Comparison of ENCODE assay signal across 11 cellular contexts in the genomic region with DNA sequence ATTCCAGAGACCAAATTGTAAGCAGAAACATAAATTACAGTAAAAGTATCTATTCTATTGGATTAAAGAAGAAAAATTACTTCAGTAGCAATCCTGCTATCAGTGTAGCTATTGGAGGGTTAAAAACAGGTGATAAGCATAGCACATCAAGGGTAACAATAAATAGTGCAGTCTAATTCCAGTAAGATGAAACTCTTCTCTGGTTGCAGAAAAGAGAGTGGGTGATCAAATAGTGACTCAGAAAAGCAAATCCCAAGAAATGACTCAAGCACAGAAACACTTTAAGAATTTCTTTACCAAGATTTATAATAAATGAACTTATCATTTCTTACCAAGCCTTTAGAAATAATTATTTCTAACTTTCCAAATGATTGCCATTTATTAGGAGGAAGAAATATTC.
DNase-seq lines count a peak whose midpoint lies in the region; TF ChIP-seq lines count a peak whose summit lies in the region.
"Had no signal": no experiment of that assay in that cellular context is flagged by ENCODE, and none has a peak within 500 bp of the region (broad histone marks: within the 10 kb centered on the region; RNA-seq: fewer than 3 reads in every experiment).

No MANE protein-coding gene starts in this region.

- H3K4me3 Mint-ChIP-seq in activated CD4-positive, alpha-beta memory T cell treated with anti-CD3 and anti-CD28 coated beads for 36 hours = no peak overlapping the region
- H3K4me3 Mint-ChIP-seq in neural progenitor cell = no peak overlapping the region

- no peak overlapping the region for H3K27ac Mint-ChIP-seq in activated CD4-positive, alpha-beta memory T cell treated with anti-CD3 and anti-CD28 coated beads for 36 hours
- H3K27ac Mint-ChIP-seq in neural progenitor cell = no peak overlapping the region

- H3K27me3 ChIP-seq in osteoblast (ENCODE audit: insufficient read depth, low read length) (no peaks in the 10 kb centered on the region), neural progenitor cell (no peaks in the 10 kb centered on the region)

- H3K4me2 ChIP-seq in osteoblast (ENCODE audit: insufficient read depth, low read length) (peak overlapping the region; percentile 72), neural progenitor cell (no peak overlapping the region)

- H4K20me1 ChIP-seq in osteoblast (ENCODE audit: insufficient read depth, low read length) = peaks cover 82% of the 10 kb centered on the region
- no peaks in the 10 kb centered on the region for H4K20me1 ChIP-seq in neural progenitor cell (ENCODE audit: low read depth)

- CTCF ChIA-PET in activated CD4-positive, alpha-beta memory T cell treated with anti-CD3 and anti-CD28 coated beads for 36 hours (lab: Charles Lee) = interaction anchor here (1.5 kb wide), 1 partner anchor 11 kb away, joined by 4 read pairs; no protein-coding TSS in a partner anchor

- TF ChIP-seq CTCF in epithelial cell of esophagus (IDR thresholded peaks at IDR 0.05; ENCODE audit: insufficient read depth, low read depth, low read length, missing control alignments) (no peak), osteoblast (IDR thresholded peaks at IDR 0.05; ENCODE audit: extremely low read depth, low read depth, low read length) (no peak), neural progenitor cell (IDR thresholded peaks at IDR 0.05) (no peak)

- no peak overlapping the region for H3K9ac ChIP-seq in neural progenitor cell

- H3K9me3 ChIP-seq in osteoblast (ENCODE audit: low read depth, low read length) (no peaks in the 10 kb centered on the region), neural progenitor cell (ENCODE audit: low read depth) (no peaks in the 10 kb centered on the region)

- no peaks in the 10 kb centered on the region for H3F3A ChIP-seq in neural progenitor cell (ENCODE audit: low read depth)

- POLR2A ChIA-PET in activated CD4-positive, alpha-beta memory T cell treated with anti-CD3 and anti-CD28 coated beads for 36 hours (lab: Charles Lee) = no interaction called here

- H3K4me3 ChIP-seq in epithelial cell of esophagus (ENCODE audit: low read length) (no peak overlapping the region), osteoblast (ENCODE audit: insufficient read depth, low read length) (no peak overlapping the region), neural progenitor cell (no peak overlapping the region)

- H3K36me3 Mint-ChIP-seq in activated CD4-positive, alpha-beta memory T cell treated with anti-CD3 and anti-CD28 coated beads for 36 hours = peaks cover 7% of the 10 kb centered on the region
- H3K36me3 Mint-ChIP-seq in neural progenitor cell = no peaks in the 10 kb centered on the region

- H3K27ac ChIP-seq in osteoblast (ENCODE audit: low read depth, low read length) (peak overlapping the region; percentile 61), neural progenitor cell (no peak overlapping the region)

- H3K9me3 Mint-ChIP-seq in activated CD4-positive, alpha-beta memory T cell treated with anti-CD3 and anti-CD28 coated beads for 36 hours = no peaks in the 10 kb centered on the region
- no peaks in the 10 kb centered on the region for H3K9me3 Mint-ChIP-seq in neural progenitor cell

- H3K4me1 ChIP-seq in osteoblast (ENCODE audit: insufficient read depth, low read length) (peaks cover 68% of the 10 kb centered on the region), neural progenitor cell (no peaks in the 10 kb centered on the region)

- peaks cover 23% of the 10 kb centered on the region for H3K4me1 Mint-ChIP-seq in activated CD4-positive, alpha-beta memory T cell treated with anti-CD3 and anti-CD28 coated beads for 36 hours (ENCODE audit: low read depth)
- no peaks in the 10 kb centered on the region for H3K4me1 Mint-ChIP-seq in neural progenitor cell

- H3K79me2 ChIP-seq in osteoblast (ENCODE audit: insufficient read depth, low read length) (peaks cover 91% of the 10 kb centered on the region), neural progenitor cell (ENCODE audit: low read depth) (no peaks in the 10 kb centered on the region)

- no peaks in the 10 kb centered on the region for H3K27me3 Mint-ChIP-seq in activated CD4-positive, alpha-beta memory T cell treated with anti-CD3 and anti-CD28 coated beads for 36 hours
- H3K27me3 Mint-ChIP-seq in neural progenitor cell (ENCODE audit: insufficient read depth, low read depth) = no peaks in the 10 kb centered on the region

- H2AFZ ChIP-seq in osteoblast (ENCODE audit: low read length) (no peak overlapping the region), neural progenitor cell (replicated peaks) (no peak overlapping the region)

- H3K36me3 ChIP-seq in osteoblast (ENCODE audit: insufficient read depth, low read length) (peaks cover 21% of the 10 kb centered on the region), neural progenitor cell (no peaks in the 10 kb centered on the region)

- DNase-seq in EH (ENCODE audit: low read depth) (peak; percentile 85), NCI-H226 (peak; percentile 81), epithelial cell of esophagus (ENCODE audit: low read depth) (peak; percentile 86), osteoblast (ENCODE audit: insufficient read length, low spot score, missing footprints) (peak; percentile 27), NCI-H1048 (lab: John Stamatoyannopoulos, UW) (no peak), neural progenitor cell (ENCODE audit: low spot score) (no peak), NCI-H2171 treated with DMSO at 0.1 percent for 48 hours (lab: John Stamatoyannopoulos, UW) (no peak)
- DNase-seq in activated CD4-positive, alpha-beta memory T cell treated with anti-CD3 and anti-CD28 coated beads for 36 hours = no peak
- DNase-seq: activated CD8-positive, alpha-beta memory T cell treated with anti-CD3 and anti-CD28 coated beads, Interleukin-2, amount 50 U/mL, for 48 hours; effector CD4-positive, alpha-beta T cell; stimulated activated CD4-positive, alpha-beta T cell treated with anti-CD3 and anti-CD28 coated beads, Interleukin-15, amount 100 ng/mL, for 24 hours had no signal

- intact Hi-C loops in activated CD4-positive, alpha-beta memory T cell treated with anti-CD3 and anti-CD28 coated beads for 36 hours (cut with micrococcal nuclease) = loop anchor here (1.0 kb wide), 2 partner anchors 10 to 26 kb away; no protein-coding TSS in a partner anchor

Comparison
In these comparisons a context has a peak if more than half of its experiments do, and no peak if none do; other contexts are left out.
1. DNase-seq: peak in EH (single experiment), NCI-H226 (single experiment), epithelial cell of esophagus (single experiment) and osteoblast (single experiment); none in activated CD4-positive, alpha-beta memory T cell treated with anti-CD3 and anti-CD28 coated beads for 36 hours (single experiment), NCI-H1048 (single experiment), neural progenitor cell (single experiment) and NCI-H2171 treated with DMSO at 0.1 percent for 48 hours (single experiment).